23 cellular contexts compared by ENCODE assay signal in the genomic region with DNA sequence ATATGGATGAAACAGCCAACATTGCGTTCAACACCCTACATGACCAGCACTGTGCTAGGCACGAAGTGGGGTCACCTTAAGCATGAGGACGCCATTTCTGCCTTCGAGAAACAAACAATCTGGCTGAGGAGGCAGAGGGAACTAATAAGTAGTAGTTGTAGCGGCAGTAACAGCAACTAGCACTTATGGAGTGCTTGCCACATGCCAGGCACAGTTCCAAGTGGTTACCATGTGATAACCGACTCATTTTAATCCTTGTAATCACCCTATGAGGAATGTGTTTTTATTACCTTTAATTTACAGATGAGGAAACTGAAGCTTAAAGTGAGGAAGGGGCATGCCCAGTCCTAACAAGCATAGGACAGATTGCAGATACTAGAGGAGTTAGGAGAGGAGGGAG. TPM values are rescaled to one million over a fixed set of nuclear protein-coding genes. Genes with fewer than 3 reads are reported as not detected.
A peak's percentile ranks its signal among the peaks of the same experiment; 100 is the strongest.
DNase-seq lines count a peak whose midpoint lies in the region; ATAC-seq and TF ChIP-seq lines count a peak whose summit lies in the region.
"Had no signal": no experiment of that assay in that cellular context is flagged by ENCODE, and none has a peak within 500 bp of the region (broad histone marks: within the 10 kb centered on the region; RNA-seq: fewer than 3 reads in every experiment).

No MANE protein-coding gene starts in this region.

- H3K36me3 ChIP-seq in A673 (ENCODE audit: insufficient read depth, low read length, poor library complexity, severe bottlenecking) = no peaks in the 10 kb centered on the region
- H3K36me3 ChIP-seq: ovary, transverse colon had no signal

- TF ChIP-seq CTCF in A673 (conservative IDR thresholded peaks at IDR 0.05; ENCODE audit: low read depth, low read length) (no peak), fibroblast of pulmonary artery (IDR thresholded peaks at IDR 0.05; ENCODE audit: low read length, missing control alignments) (no peak)

- H3K27ac ChIP-seq in A673 (ENCODE audit: low read depth, low read length, poor library complexity, severe bottlenecking) = no peak overlapping the region
- H3K27ac ChIP-seq: hepatocyte, ovary, transverse colon had no signal

- DNase-seq in A673 (ENCODE audit: low spot score) = peak; percentile 5
- DNase-seq in GM03348 (ENCODE audit: low spot score) = peak; percentile 39
- DNase-seq in NCI-H524 treated with DMSO at 0.1 percent for 48 hours (lab: John Stamatoyannopoulos, UW) = peak; percentile 80
- DNase-seq in fibroblast of pulmonary artery (ENCODE audit: low read depth) = peak; percentile 2
- no peak for DNase-seq in activated CD8-positive, alpha-beta memory T cell treated with anti-CD3 and anti-CD28 coated beads, Interleukin-2, amount 50 U/mL, for 4 hours
- DNase-seq: activated CD4-positive, alpha-beta T cell treated with anti-CD3 and anti-CD28 coated beads, Interleukin-2, amount 50 U/mL, for 1 hour; activated gamma-delta T cell; CD8-positive, alpha-beta memory T cell; effector CD4-positive, alpha-beta T cell; EL; KBM-7; mesendoderm; naive thymus-derived CD8-positive, alpha-beta T cell; NCI-H510A treated with DMSO at 0.1 percent for 48 hours; ovary; stimulated activated CD4-positive, alpha-beta T cell treated with anti-CD3 and anti-CD28 coated beads, Interleukin-1b, Interleukin-23, amount 100 ng/mL, for 48 hours; stimulated activated naive CD4-positive, alpha-beta T cell treated with Interleukin-2 at 50 U/mL for 16 hours; transverse colon had no signal

- no peaks in the 10 kb centered on the region for H3K4me1 ChIP-seq in A673 (ENCODE audit: insufficient read depth, low read length, poor library complexity, severe bottlenecking)

- H3K4me3 ChIP-seq in A673 (ENCODE audit: low read depth, low read length, poor library complexity, severe bottlenecking) (no peak overlapping the region), fibroblast of pulmonary artery (replicated peaks; ENCODE audit: low read depth, low read length) (no peak overlapping the region)
- H3K4me3 ChIP-seq: hepatocyte, ovary, transverse colon had no signal

- no peaks in the 10 kb centered on the region for H3K9me3 ChIP-seq in A673 (ENCODE audit: low read depth, low read length, poor library complexity, severe bottlenecking)
- H3K9me3 ChIP-seq: ovary, transverse colon had no signal

- peaks cover 23% of the 10 kb centered on the region for H3K27me3 ChIP-seq in A673 (replicated peaks; ENCODE audit: insufficient read depth, low read depth, low read length, poor library complexity)
- H3K27me3 ChIP-seq: hepatocyte, ovary, transverse colon had no signal

- no TSS peak for BruUV-seq in A673 (replicated peaks; lab: Mats Ljungman, UMichigan)

- CTCF ChIA-PET in A673 (lab: Charles Lee) = no interaction called here

- ATAC-seq in GM19455 (IDR thresholded peaks at IDR 0.05; ENCODE audit: unreplicated experiment) (no peak), GM18909 (IDR thresholded peaks at IDR 0.05; ENCODE audit: poor library complexity, unreplicated experiment) (no peak), GM21786 (IDR thresholded peaks at IDR 0.05; ENCODE audit: unreplicated experiment) (no peak)
- ATAC-seq: naive thymus-derived CD8-positive, alpha-beta T cell had no signal

- intact Hi-C loops in A673 (cut with micrococcal nuclease; ENCODE audit: unreplicated experiment) = no loop called here

- POLR2A ChIA-PET in A673 (lab: Charles Lee; ENCODE audit: low non-redundant PET) = no interaction called here

RNA-seq across cellular contexts. Expression of a gene that starts 33.7 kb away (rescaled TPM):
- total RNA-seq in A673 (2021) = not detected in 2 replicates
- total RNA-seq: CD8-positive, alpha-beta memory T cell; naive thymus-derived CD8-positive, alpha-beta T cell; OCI-LY7 had no signal
